ENCODE assay signal across 1 cellular context in the genomic region with DNA sequence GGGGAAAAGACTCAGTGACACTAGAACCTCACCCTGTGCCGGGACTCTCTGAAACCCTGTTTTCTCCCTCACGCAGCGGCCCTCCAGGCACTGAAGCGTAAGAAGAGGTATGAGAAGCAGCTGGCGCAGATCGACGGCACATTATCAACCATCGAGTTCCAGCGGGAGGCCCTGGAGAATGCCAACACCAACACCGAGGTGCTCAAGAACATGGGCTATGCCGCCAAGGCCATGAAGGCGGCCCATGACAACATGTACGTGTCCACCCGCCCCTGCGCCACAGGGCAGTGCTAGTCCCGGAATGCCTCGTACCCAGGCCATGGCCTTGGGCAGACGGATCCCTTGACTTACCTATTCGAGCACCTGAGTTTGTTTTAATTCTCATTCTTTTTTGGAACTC.
TF ChIP-seq lines count a peak whose summit lies in the region.

No MANE protein-coding gene starts in this region.

TF ChIP-seq in HepG2, 621 proteins besides CTCF, POLR2A, EP300 and RAD21 (continued from another document):
- 0 out of 2 replicates have a peak, but pooled peaks have one; percentile 58 for TF ChIP-seq ZNF318 (CRISPR knock-in tag; IDR thresholded peaks at IDR 0.05)
